Comparison of ENCODE assay signal across 8 cellular contexts in the genomic region with DNA sequence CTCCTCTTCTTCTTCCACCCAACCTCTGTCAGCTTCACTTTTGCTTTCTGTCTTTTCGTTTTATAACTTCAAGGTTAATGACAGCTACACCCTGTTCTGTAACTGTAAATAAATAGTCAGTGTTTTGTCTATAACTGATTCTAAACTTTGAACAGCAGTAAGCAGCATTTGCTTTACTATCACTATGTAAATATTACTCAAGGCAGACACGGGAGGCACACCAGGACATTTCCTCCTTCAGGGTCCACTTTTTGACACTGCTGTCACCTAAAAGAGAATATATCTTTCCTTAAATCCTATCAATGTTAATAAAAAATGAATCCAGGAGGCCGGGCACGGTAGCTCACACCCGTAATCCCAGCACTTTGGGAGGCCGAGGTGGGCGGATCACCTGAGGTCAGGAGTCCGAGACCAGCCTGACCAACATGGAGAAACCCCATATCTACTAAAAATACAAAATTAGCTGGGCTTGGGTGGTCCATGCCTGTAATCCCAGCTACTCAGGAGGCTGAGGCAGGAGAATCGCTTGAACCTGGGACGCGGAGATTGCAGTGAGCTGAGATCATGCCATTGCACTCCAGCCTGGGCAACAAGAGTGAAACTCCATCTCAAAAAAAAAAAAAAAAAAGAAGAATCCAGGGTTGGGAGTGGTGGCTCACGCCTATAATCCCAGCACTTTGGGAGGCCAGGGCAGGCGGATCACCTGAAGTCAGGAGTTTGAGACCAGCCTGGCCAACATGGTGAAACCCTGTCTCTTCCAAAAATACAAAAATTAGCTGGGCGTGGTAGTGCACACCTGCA. TPM values are rescaled to one million over a fixed set of nuclear protein-coding genes. Genes with fewer than 3 reads are reported as not detected.
DNase-seq lines count a peak whose midpoint lies in the region; ATAC-seq, FAIRE-seq and TF ChIP-seq lines count a peak whose summit lies in the region.
"Not testable (repeated sequence)": the region's sequence is repeated elsewhere in the genome, so short reads cannot be mapped to it uniquely, and the experiment has no call there.

No MANE protein-coding gene starts in this region.

- H3K27me3 ChIP-seq in Caco-2 (replicated peaks; ENCODE audit: control insufficient read depth, insufficient read depth, low read length); colonic mucosa; HepG2 (ENCODE audit: control insufficient read depth in 1 of 2, insufficient read depth in 2 of 2, low read length in 2 of 2); prostate gland (replicated peaks; ENCODE audit: insufficient read depth): not testable (repeated sequence)

- H4K20me1 ChIP-seq in HepG2 (ENCODE audit: insufficient read depth, low read length) = not testable (repeated sequence)

- TF ChIP-seq RAD21 in HepG2 (CRISPR knock-in tag; IDR thresholded peaks at IDR 0.05) = not testable (repeated sequence)

- TF ChIP-seq EP300 in HepG2 (IDR thresholded peaks at IDR 0.05; ENCODE audit: low read depth in 2 of 2, low read length in 2 of 2) (peak; percentile 83 to 97), HepG2 (CRISPR knock-in tag; IDR thresholded peaks at IDR 0.05; ENCODE audit: borderline replicate concordance) (peak; percentile 83; the same call in 1 of the 2 replicates)

- H3K36me3 Mint-ChIP-seq in Caco-2 (ENCODE audit: insufficient read depth, unreplicated experiment); WTC11; type B pancreatic cell: not testable (repeated sequence)

- not testable (repeated sequence) for H3K9me3 ChIP-seq in Caco-2; colonic mucosa; HepG2 (ENCODE audit: low read length); prostate gland

- H3K79me2 ChIP-seq in HepG2 (ENCODE audit: insufficient read depth, low read length) = not testable (repeated sequence)

- FAIRE-seq in HepG2 (lab: Jason Lieb, UNC) = peak; percentile 84

- not testable (repeated sequence) for H3K9me3 Mint-ChIP-seq in Caco-2 (ENCODE audit: unreplicated experiment); WTC11; type B pancreatic cell

- peak overlapping the region; percentile 46 for H3K4me3 Mint-ChIP-seq in Caco-2 (ENCODE audit: unreplicated experiment)
- H3K4me3 Mint-ChIP-seq in WTC11 = not testable (repeated sequence)
- H3K4me3 Mint-ChIP-seq in type B pancreatic cell = peak overlapping the region; percentile 4

- in situ Hi-C loops in HepG2 (cut with HindIII; ENCODE audit: extremely low pct_ligation_motif_present, low pct_unique_long_range_greater_than_20kb) = not testable (repeated sequence)

- H3K36me3 ChIP-seq in Caco-2 (ENCODE audit: control insufficient read depth, insufficient read depth, low read length); colonic mucosa; HepG2 (replicated peaks in 1 of 2; ENCODE audit: control insufficient read depth in 1 of 2, insufficient read depth in 2 of 2, low read length in 2 of 2); prostate gland: not testable (repeated sequence)

- not testable (repeated sequence) for H3K4me3 ChIP-seq in Caco-2 (ENCODE audit: low read depth, low read length); colonic mucosa; prostate gland
- H3K4me3 ChIP-seq in LNCaP clone FGC (ENCODE audit: low read depth, low read length) (0 out of 2 replicates have a peak overlapping the region, but pooled peaks have one; percentile 2), HepG2 (replicated peaks in 1 of 3; ENCODE audit: insufficient read depth in 1 of 3, low read depth in 2 of 3, low read length in 3 of 3) (peak overlapping the region; percentile 39 to 60 (median 50); a peak in 5 of 6 replicates)

- DNase-seq in Caco-2 = peak; percentile 50 to 56
- peak; percentile 31 for DNase-seq in LNCaP clone FGC (ENCODE audit: low read depth)
- not testable (repeated sequence) for DNase-seq in WTC11 (ENCODE audit: low spot score); type B pancreatic cell (ENCODE audit: extremely low spot score, unreplicated experiment)
- DNase-seq in colonic mucosa = peak; percentile 60
- DNase-seq in HepG2 (ENCODE audit: low spot score) = peak; percentile 95
- peak; percentile 31 for DNase-seq in mucosa of gallbladder (ENCODE audit: low spot score)
- peak; percentile 10 for DNase-seq in prostate gland (ENCODE audit: low spot score)

- peak overlapping the region; percentile 84 for H3K27ac ChIP-seq in colonic mucosa
- peak overlapping the region; percentile 93 for H3K27ac ChIP-seq in HepG2 (ENCODE audit: extremely low read length, insufficient read depth, low read length)
- H3K27ac ChIP-seq in prostate gland = peak overlapping the region; percentile 26 to 56

- TF ChIP-seq POLR2A in HepG2 (IDR thresholded peaks at IDR 0.05; ENCODE audit: insufficient read depth in 1 of 2, low read depth in 2 of 2, low read length in 2 of 2) = 0 out of 4 replicates have a peak, but pooled peaks of 1 of the 2 experiments have one; percentile 11
- TF ChIP-seq POLR2A in prostate gland (IDR thresholded peaks at IDR 0.05) = not testable (repeated sequence)

- BruUV-seq in Caco-2 (replicated peaks; lab: Mats Ljungman, UMichigan) = not testable (repeated sequence)
- BruUV-seq in HepG2 (replicated peaks; lab: Mats Ljungman, UMichigan) = TSS peak; percentile 29

- H3K9ac ChIP-seq in colonic mucosa (ENCODE audit: low read depth in 2 of 2, low read length in 2 of 2) = not testable (repeated sequence)
- peak overlapping the region; percentile 74 for H3K9ac ChIP-seq in HepG2 (ENCODE audit: insufficient read depth, low read depth, low read length)

- H3K4me2 ChIP-seq in HepG2 (ENCODE audit: low read depth, low read length) = peak overlapping the region; percentile 81

- POLR2A ChIA-PET in Caco-2 (lab: Charles Lee) (interaction anchor here (0.6 kb wide), 1 partner anchor 164 kb away, joined by 3 read pairs; the partner anchor contains the start of gene SLC30A6), HepG2 (lab: Yijun Ruan, JAX) (interaction anchor here (0.7 to 4.5 kb wide), 17 partner anchors 9 to 290 kb away, joined by 3 to 36 read pairs (median 4); partner anchors contain the start of genes BIRC6, DPY30, SLC30A6 and SPAST)
- POLR2A ChIA-PET in WTC11 (lab: Charles Lee) = not testable (repeated sequence)

- H3K27me3 Mint-ChIP-seq in Caco-2 (ENCODE audit: insufficient read depth, unreplicated experiment); WTC11 (ENCODE audit: low read depth); type B pancreatic cell: not testable (repeated sequence)

- not testable (repeated sequence) for ATAC-seq in WTC11
- ATAC-seq in HepG2 = peak; percentile 91

- not testable (repeated sequence) for TF ChIP-seq CTCF in Caco-2 (IDR thresholded peaks at IDR 0.05; ENCODE audit: insufficient read depth in 1 of 2, low read depth in 1 of 2, low read length in 1 of 2, severe bottlenecking in 1 of 2, unreplicated experiment in 1 of 2); LNCaP clone FGC (IDR thresholded peaks at IDR 0.05; ENCODE audit: control insufficient read depth, extremely low read depth, insufficient read depth); WTC11 (IDR thresholded peaks at IDR 0.05); colonic mucosa (IDR thresholded peaks at IDR 0.05); HepG2 (CRISPR knock-in tag; IDR thresholded peaks at IDR 0.05); prostate gland (IDR thresholded peaks at IDR 0.05); type B pancreatic cell (conservative IDR thresholded peaks at IDR 0.05)

- peaks cover 28% of the 10 kb centered on the region for H3K4me1 ChIP-seq in Caco-2
- H3K4me1 ChIP-seq in colonic mucosa; prostate gland (replicated peaks): not testable (repeated sequence)
- peaks cover 49% of the 10 kb centered on the region for H3K4me1 ChIP-seq in HepG2 (ENCODE audit: insufficient read depth, low read length)

- 11% methylated on average over 14 of the region's 14 CpGs for WGBS in HepG2 (ENCODE audit: low lambda C conversion rate)
- 79% methylated on average over 14 of the region's 14 CpGs for WGBS in prostate gland

- intact Hi-C loops in Caco-2 (cut with micrococcal nuclease; ENCODE audit: unreplicated experiment) (loop anchor here (1.0 kb wide), 2 partner anchors 28 to 52 kb away; partner anchors contain the start of genes BIRC6 and YIPF4), HepG2 (cut with micrococcal nuclease; ENCODE audit: unreplicated experiment) (loop anchor here (2.0 to 10.0 kb wide), 5 partner anchors 27 to 635 kb away; partner anchors contain the start of genes BIRC6, SLC30A6, SPAST and YIPF4)
- intact Hi-C loops in colonic mucosa (cut with DNase I); prostate gland (cut with DNase I): not testable (repeated sequence)

- H3K27ac Mint-ChIP-seq in Caco-2 (ENCODE audit: unreplicated experiment) (peak overlapping the region; percentile 18), type B pancreatic cell (peak overlapping the region; percentile 20)
- H3K27ac Mint-ChIP-seq in WTC11 = not testable (repeated sequence)

- CTCF ChIA-PET in Caco-2 (lab: Charles Lee) (interaction anchor here (0.6 kb wide), 1 partner anchor 51 kb away, joined by 8 read pairs; no protein-coding TSS in a partner anchor), WTC11 (lab: Charles Lee) (interaction anchor here (0.6 kb wide), 1 partner anchor 74 kb away, joined by 3 read pairs; no protein-coding TSS in a partner anchor)
- CTCF ChIA-PET in HepG2 (lab: Yijun Ruan, JAX; ENCODE audit: low intra/inter-chr PET ratio, low total read pairs) = not testable (repeated sequence)

- H2AFZ ChIP-seq in HepG2 (ENCODE audit: low read length) = not testable (repeated sequence)

- peaks cover 35% of the 10 kb centered on the region for H3K4me1 Mint-ChIP-seq in Caco-2 (ENCODE audit: low read depth, unreplicated experiment)
- H3K4me1 Mint-ChIP-seq in WTC11; type B pancreatic cell (ENCODE audit: unreplicated experiment): not testable (repeated sequence)

RNA-seq across cellular contexts. Expression of gene BIRC6, which starts 27.4 kb away (rescaled TPM):
- total RNA-seq in Caco-2 (2022) (96.7 and 100 TPM in 2 replicates), WTC11 (2021) (56.8 to 63.1 TPM (median 59.1 TPM) in 3 replicates), colonic mucosa (10 to 100 TPM; 74.6 to 93.1 TPM), HepG2 (2016; rRNA removed; fragmentation: Illumina TruSeq; extraction: Trizol) (120 and 158 TPM in 2 replicates), mucosa of gallbladder (85.8 TPM), prostate gland (100 to 1,000 TPM in 1 of 2 donors, 10 to 100 TPM in 1; 89.6 to 113 TPM), type B pancreatic cell (ENCODE audit: low replicate concordance) (74.7 and 82.4 TPM in 2 replicates)
- 98.2 and 106 TPM in 2 replicates for total RNA-seq in HepG2 (2016; cell fraction: cytosol; rRNA removed; fragmentation: Illumina TruSeq; extraction: Trizol; ENCODE audit: low read depth)
- total RNA-seq in HepG2 (2016; cell fraction: insoluble cytoplasmic fraction; rRNA removed; fragmentation: Illumina TruSeq; extraction: Trizol) = 111 and 153 TPM in 2 replicates
- total RNA-seq in HepG2 (2016; cell fraction: membrane; rRNA removed; fragmentation: Illumina TruSeq; extraction: Trizol) = 68.7 and 72.0 TPM in 2 replicates
- total RNA-seq in HepG2 (2016; cell fraction: nucleus; rRNA removed; fragmentation: Illumina TruSeq; extraction: Trizol) = 178 and 187 TPM in 2 replicates
- polyA plus RNA-seq in HepG2 (2011; rRNA removed) = 64.8 and 65.6 TPM in 2 replicates
- 36.0 and 51.5 TPM in 2 replicates for polyA plus RNA-seq in HepG2 (2011; cell fraction: cytosol; rRNA removed)
- 98.6 and 106 TPM in 2 replicates for polyA plus RNA-seq in HepG2 (2011; cell fraction: nucleus; rRNA removed)
- polyA plus RNA-seq in HepG2 (2012) = 42.2 and 47.8 TPM in 2 replicates
- polyA plus RNA-seq in HepG2 (2016; cell fraction: cytosol; fragmentation: Illumina TruSeq; extraction: Trizol; ENCODE audit: low read depth) = 2.3 and 2.4 TPM in 2 replicates
- 64.2 and 67.3 TPM in 2 replicates for polyA plus RNA-seq in HepG2 (2016; cell fraction: insoluble cytoplasmic fraction; fragmentation: Illumina TruSeq; extraction: Trizol; ENCODE audit: low read depth)
- 5.8 and 7.0 TPM in 2 replicates for polyA plus RNA-seq in HepG2 (2016; cell fraction: membrane; fragmentation: Illumina TruSeq; extraction: Trizol; ENCODE audit: low read depth)
- 59.4 and 64.8 TPM in 2 replicates for polyA plus RNA-seq in HepG2 (2016; cell fraction: nucleus; fragmentation: Illumina TruSeq; extraction: Trizol; ENCODE audit: insufficient read depth, low read depth)
- polyA minus RNA-seq in HepG2 (2011; rRNA and poly(A)+ RNA removed; ENCODE audit: low replicate concordance) = 673 and 951 TPM in 2 replicates
- 177 and 213 TPM in 2 replicates for polyA minus RNA-seq in HepG2 (2011; cell fraction: cytosol; rRNA and poly(A)+ RNA removed)
- 675 and 750 TPM in 2 replicates for polyA minus RNA-seq in HepG2 (2011; cell fraction: nucleus; rRNA and poly(A)+ RNA removed)

RNA-seq across cellular contexts. Expression of gene YIPF4, which starts 51.7 kb away (rescaled TPM):
- total RNA-seq in Caco-2 (2022) = 46.4 and 60.2 TPM in 2 replicates
- total RNA-seq in WTC11 (2021) = 23.0 to 24.8 TPM (median 24.5 TPM) in 3 replicates
- total RNA-seq in colonic mucosa = 10 to 100 TPM; 47.3 to 82.8 TPM
- 39.1 and 43.9 TPM in 2 replicates for total RNA-seq in HepG2 (2016; rRNA removed; fragmentation: Illumina TruSeq; extraction: Trizol)
- 5.4 and 7.7 TPM in 2 replicates for total RNA-seq in HepG2 (2016; cell fraction: cytosol; rRNA removed; fragmentation: Illumina TruSeq; extraction: Trizol; ENCODE audit: low read depth)
- total RNA-seq in HepG2 (2016; cell fraction: insoluble cytoplasmic fraction; rRNA removed; fragmentation: Illumina TruSeq; extraction: Trizol) = 43.3 and 45.3 TPM in 2 replicates
- total RNA-seq in HepG2 (2016; cell fraction: membrane; rRNA removed; fragmentation: Illumina TruSeq; extraction: Trizol) = 15.9 and 17.6 TPM in 2 replicates
- total RNA-seq in HepG2 (2016; cell fraction: nucleus; rRNA removed; fragmentation: Illumina TruSeq; extraction: Trizol) = 32.7 and 48.1 TPM in 2 replicates
- 16.0 and 19.0 TPM in 2 replicates for polyA plus RNA-seq in HepG2 (2011; rRNA removed)
- polyA plus RNA-seq in HepG2 (2011; cell fraction: cytosol; rRNA removed) = 4.0 and 10.3 TPM in 2 replicates
- 3.5 and 4.7 TPM in 2 replicates for polyA plus RNA-seq in HepG2 (2011; cell fraction: nucleus; rRNA removed)
- 59.3 and 77.8 TPM in 2 replicates for polyA plus RNA-seq in HepG2 (2012)
- polyA plus RNA-seq in HepG2 (2016; cell fraction: cytosol; fragmentation: Illumina TruSeq; extraction: Trizol; ENCODE audit: low read depth) = 5.9 and 9.7 TPM in 2 replicates
- 34.4 and 43.8 TPM in 2 replicates for polyA plus RNA-seq in HepG2 (2016; cell fraction: insoluble cytoplasmic fraction; fragmentation: Illumina TruSeq; extraction: Trizol; ENCODE audit: low read depth)
- polyA plus RNA-seq in HepG2 (2016; cell fraction: membrane; fragmentation: Illumina TruSeq; extraction: Trizol; ENCODE audit: low read depth) = 10.6 and 14.6 TPM in 2 replicates
- polyA plus RNA-seq in HepG2 (2016; cell fraction: nucleus; fragmentation: Illumina TruSeq; extraction: Trizol; ENCODE audit: insufficient read depth, low read depth) = 37.2 and 38.4 TPM in 2 replicates
- 3.9 and 4.0 TPM in 2 replicates for polyA minus RNA-seq in HepG2 (2011; rRNA and poly(A)+ RNA removed; ENCODE audit: low replicate concordance)
- polyA minus RNA-seq in HepG2 (2011; cell fraction: cytosol; rRNA and poly(A)+ RNA removed) = 10.0 and 20.0 TPM in 2 replicates
- 21.8 and 32.4 TPM in 2 replicates for polyA minus RNA-seq in HepG2 (2011; cell fraction: nucleus; rRNA and poly(A)+ RNA removed)
- total RNA-seq in mucosa of gallbladder = 61.5 TPM
- 10 to 100 TPM; 13.0 to 18.1 TPM for total RNA-seq in prostate gland
- 40.8 and 46.1 TPM in 2 replicates for total RNA-seq in type B pancreatic cell (ENCODE audit: low replicate concordance)

Comparison
In these comparisons a context has a peak if more than half of its experiments do, and no peak if none do; other contexts are left out.
1. H3K27ac ChIP-seq: peak in every context shown above with its lines; median percentile 93 in HepG2; 84 in colonic mucosa; 41 in prostate gland.